8 cellular contexts compared by ENCODE assay signal in the genomic region with DNA sequence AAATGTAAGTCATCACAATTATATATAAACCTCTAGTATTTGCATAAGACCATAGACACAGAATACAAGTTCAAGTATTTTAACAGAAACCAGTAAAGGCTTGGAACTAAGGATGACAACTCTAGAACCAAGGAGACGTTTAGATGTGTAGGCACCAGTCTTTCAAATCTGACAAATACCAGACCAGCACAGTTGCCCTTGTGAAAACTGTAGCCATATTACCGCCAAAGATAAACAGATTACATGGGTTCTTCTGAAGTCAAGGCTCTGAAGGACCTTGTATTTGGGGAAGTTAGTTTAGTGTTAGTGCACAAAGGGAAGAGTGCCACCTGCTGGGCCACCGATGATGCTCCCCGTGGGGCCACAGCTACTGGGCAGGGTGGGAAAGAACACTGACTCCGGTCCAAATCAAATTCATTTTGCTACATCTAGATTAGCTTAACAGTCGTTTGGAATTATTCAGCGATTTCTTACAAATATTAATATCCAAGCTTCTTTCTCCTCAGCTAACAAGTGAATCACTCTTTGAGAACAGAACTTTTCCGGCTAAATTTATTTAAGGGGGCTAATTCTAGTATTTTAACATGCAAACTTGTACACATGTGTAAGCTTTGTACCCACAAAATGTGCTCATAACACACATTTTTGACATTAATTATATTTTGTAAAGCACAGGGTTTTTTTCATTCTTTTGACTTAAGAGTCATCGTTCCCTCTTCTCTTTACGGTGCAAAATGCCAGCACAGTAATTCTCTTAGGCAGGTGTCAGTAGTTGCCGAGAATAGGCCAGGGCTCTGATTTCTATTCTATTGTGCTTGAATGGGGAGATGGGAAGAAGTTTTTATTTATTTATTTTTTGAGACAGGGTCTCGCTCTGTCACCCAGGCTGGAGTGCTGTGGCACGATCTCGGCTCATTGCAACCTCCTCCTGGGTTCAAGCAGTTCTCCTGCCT. TPM values are rescaled to one million over a fixed set of nuclear protein-coding genes. Genes with fewer than 3 reads are reported as not detected.
DNase-seq lines count a peak whose midpoint lies in the region; ATAC-seq and TF ChIP-seq lines count a peak whose summit lies in the region.

No MANE protein-coding gene starts in this region.

- H4K20me1 ChIP-seq in smooth muscle cell (ENCODE audit: low read depth) = no peaks in the 10 kb centered on the region

- no peak overlapping the region for H3K4me3 ChIP-seq in adrenal gland
- no peak overlapping the region for H3K4me3 ChIP-seq in right cardiac atrium (ENCODE audit: low read length)
- H3K4me3 ChIP-seq in smooth muscle cell = no peak overlapping the region

- peak overlapping the region; percentile 45 for H3K4me2 ChIP-seq in smooth muscle cell

- no peaks in the 10 kb centered on the region for H3F3A ChIP-seq in smooth muscle cell (ENCODE audit: low read depth)

- H3K4me1 ChIP-seq in adrenal gland (replicated peaks in 1 of 2) = no peaks in the 10 kb centered on the region
- no peaks in the 10 kb centered on the region for H3K4me1 ChIP-seq in right cardiac atrium (ENCODE audit: control insufficient read depth, insufficient read depth, low read length)
- no peaks in the 10 kb centered on the region for H3K4me1 ChIP-seq in smooth muscle cell (ENCODE audit: low read depth)

- no peak overlapping the region for H3K9ac ChIP-seq in smooth muscle cell (ENCODE audit: low read depth)

- 46 to 50% (median 46%) methylated on average over 14 of the region's 14 CpGs for WGBS in adrenal gland, 4 donors
- 49% methylated on average over 14 of the region's 14 CpGs for WGBS in right cardiac atrium
- 54% methylated on average over 14 of the region's 14 CpGs for WGBS in smooth muscle cell (ENCODE audit: low lambda C conversion rate)

- H3K36me3 ChIP-seq in adrenal gland (replicated peaks in 1 of 2) = no peaks in the 10 kb centered on the region
- no peaks in the 10 kb centered on the region for H3K36me3 ChIP-seq in smooth muscle cell (ENCODE audit: low read depth)

- intact Hi-C loops in adrenal gland (cut with DNase I) (loop anchor here (2.0 to 10.0 kb wide), 3 partner anchors 175 to 193 kb away; no protein-coding TSS in a partner anchor), right cardiac atrium (cut with DNase I) (loop anchor here (2.0 kb wide), 1 partner anchor 177 kb away; no protein-coding TSS in a partner anchor)

- peak; percentile 99 for ATAC-seq in HG02852 (IDR thresholded peaks at IDR 0.05; ENCODE audit: unreplicated experiment)
- ATAC-seq in right cardiac atrium = peak; percentile 95 to 96

- no peaks in the 10 kb centered on the region for H3K79me2 ChIP-seq in smooth muscle cell (ENCODE audit: low read depth)

- no peak for TF ChIP-seq POLR2A in adrenal gland (IDR thresholded peaks at IDR 0.05)

- H3K9me3 ChIP-seq in adrenal gland (replicated peaks in 1 of 3) (no peaks in the 10 kb centered on the region), right cardiac atrium (ENCODE audit: control insufficient read depth, low read length) (no peaks in the 10 kb centered on the region), smooth muscle cell (replicated peaks; ENCODE audit: low read depth) (no peaks in the 10 kb centered on the region)

- H3K27me3 ChIP-seq in adrenal gland (no peaks in the 10 kb centered on the region), right cardiac atrium (ENCODE audit: control insufficient read depth, insufficient read depth) (no peaks in the 10 kb centered on the region), smooth muscle cell (ENCODE audit: low read depth) (no peaks in the 10 kb centered on the region)

- H3K27ac ChIP-seq in adrenal gland (no peak overlapping the region), right cardiac atrium (ENCODE audit: low read length) (no peak overlapping the region), smooth muscle cell (ENCODE audit: low read depth) (no peak overlapping the region)

- DNase-seq in NCI-H1417 (lab: John Stamatoyannopoulos, UW) (peak; percentile 39 to 95 (median 71)), NCI-H1417 treated with DMSO at 0.1 percent for 48 hours (lab: John Stamatoyannopoulos, UW) (no peak), NCI-H1694 (lab: John Stamatoyannopoulos, UW) (peak; percentile 73), T-helper 2 cell (peak; percentile 46 to 86 (median 65)), adrenal gland (peak; percentile 71 to 90 (median 81)), right cardiac atrium (peak; percentile 77 to 91 (median 86)), smooth muscle cell (lab: John Stamatoyannopoulos, UW; ENCODE audit: unreplicated experiment) (no peak)

- TF ChIP-seq CTCF in adrenal gland (IDR thresholded peaks at IDR 0.05) = peak; percentile 87 to 96 (median 92)
- peak; percentile 90 for TF ChIP-seq CTCF in smooth muscle cell (IDR thresholded peaks at IDR 0.05; ENCODE audit: borderline replicate concordance, insufficient read depth, poor library complexity, severe bottlenecking)

- H2AFZ ChIP-seq in smooth muscle cell (ENCODE audit: low read depth) = peak overlapping the region; percentile 31

RNA-seq across cellular contexts. Expression of a gene that starts 8.0 kb away (rescaled TPM):
- total RNA-seq in adrenal gland (10 to 100 TPM in 6 of 8 donors, 1 to 10 TPM in 2; 5.3 to 30.6 (median 19.9) TPM), right cardiac atrium (100 to 1,000 TPM; 307 to 359 (median 329) TPM), smooth muscle cell (10.7 and 14.0 TPM in 2 replicates)
- polyA plus RNA-seq in adrenal gland (1 to 10 TPM; 3.8 to 7.2 (median 5.8) TPM), right cardiac atrium (105 TPM), smooth muscle cell (7.3 and 8.5 TPM in 2 replicates)

Comparison
In these comparisons a context has a peak if more than half of its experiments do, and no peak if none do; other contexts are left out.
1. DNase-seq: peak in NCI-H1417 (3 of 3), NCI-H1694 (single experiment), T-helper 2 cell (5 of 5), adrenal gland (7 of 7) and right cardiac atrium (3 of 3); none in NCI-H1417 treated with DMSO at 0.1 percent for 48 hours (single experiment) and smooth muscle cell (single experiment).
2. RNA of a gene that starts 8.0 kb away (total RNA-seq): 307 to 359 TPM in right cardiac atrium; 5.3 to 30.6 TPM in adrenal gland and 10.7 to 14.0 TPM in smooth muscle cell; every median in the first group is over 4 times any median in the second.